ENCODE assay signal across 1 cellular context in the genomic region with DNA sequence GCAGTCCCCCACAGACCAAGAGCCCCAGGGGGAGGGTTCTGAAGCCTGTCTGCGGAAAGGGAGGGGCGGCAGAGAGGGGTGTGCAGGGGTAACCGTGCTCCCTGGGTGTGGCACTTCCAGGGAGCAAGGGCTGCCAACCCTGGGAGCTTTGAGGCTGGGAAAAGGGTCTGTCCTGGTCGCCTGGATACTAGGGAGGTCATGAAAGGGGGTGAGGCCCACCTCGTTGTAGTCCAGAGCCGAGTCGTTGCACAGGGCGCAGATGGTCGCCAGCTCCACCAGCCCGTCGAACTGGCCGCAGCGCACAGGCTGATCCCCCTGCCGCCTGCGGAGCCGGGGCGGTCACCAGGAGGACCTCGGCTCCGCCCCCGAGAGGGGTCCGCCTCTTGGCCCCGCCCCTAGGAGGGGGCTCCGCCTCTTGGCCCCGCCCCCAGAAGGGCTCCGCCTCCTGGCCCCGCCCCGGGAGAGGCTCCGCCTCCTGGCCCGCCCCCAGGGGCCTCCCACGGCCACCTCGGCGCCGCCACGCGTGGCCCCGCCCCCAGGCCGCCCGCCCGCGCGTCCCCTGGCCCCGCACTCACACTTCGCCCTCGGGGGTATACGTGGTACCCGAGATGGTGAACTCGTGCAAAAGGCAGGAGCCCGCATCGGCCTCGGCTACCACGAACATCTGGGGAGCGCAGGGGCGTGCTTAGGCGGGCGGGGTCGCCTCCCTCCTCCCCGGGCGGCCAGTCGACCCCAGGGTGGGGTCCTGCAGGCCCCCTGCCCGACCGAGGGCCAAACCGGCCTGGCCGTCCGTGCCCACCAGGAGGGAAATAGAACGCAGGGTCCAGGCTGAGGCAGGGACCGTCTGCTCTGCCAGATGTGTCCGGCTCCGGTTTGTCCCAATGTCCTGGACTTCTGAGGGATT.
TF ChIP-seq lines count a peak whose summit lies in the region.

No MANE protein-coding gene starts in this region.

TF ChIP-seq in endothelial cell of umbilical vein, 7 proteins besides CTCF, POLR2A, EP300 and RAD21:
- TF ChIP-seq MYC (IDR thresholded peaks at IDR 0.05; ENCODE audit: low read depth, low read length) (no peak), FOS (IDR thresholded peaks at IDR 0.05; ENCODE audit: borderline replicate concordance, insufficient read depth, low read length) (no peak), JUN (IDR thresholded peaks at IDR 0.05; ENCODE audit: borderline replicate concordance, insufficient read depth, insufficient read length, low read depth) (no peak), POLR2AphosphoS5 (IDR thresholded peaks at IDR 0.05; ENCODE audit: insufficient read depth, low read depth, low read length) (no peak), GATA2 (IDR thresholded peaks at IDR 0.05; ENCODE audit: insufficient read depth, insufficient read length, low read depth, low read length) (no peak), EZH2 (IDR thresholded peaks at IDR 0.05; ENCODE audit: borderline replicate concordance, low read depth, low read length, severe bottlenecking) (no peak)
- TF ChIP-seq, protein P1, sequence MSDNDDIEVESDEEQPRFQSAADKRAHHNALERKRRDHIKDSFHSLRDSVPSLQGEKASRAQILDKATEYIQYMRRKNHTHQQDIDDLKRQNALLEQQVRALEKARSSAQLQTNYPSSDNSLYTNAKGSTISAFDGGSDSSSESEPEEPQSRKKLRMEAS (IDR thresholded peaks at IDR 0.05; ENCODE audit: insufficient read depth, insufficient read length), result no peak
